ENCODE assay signal across 8 cellular contexts in genomic region chr15:84142888-84143337, GRCh38.
DNase-seq lines count a peak whose midpoint lies in the region; ATAC-seq, FAIRE-seq and TF ChIP-seq lines count a peak whose summit lies in the region.

No MANE protein-coding gene starts in this region.

- H3K4ac ChIP-seq in IMR-90 (ENCODE audit: low read depth, low read length): no peak overlapping the region

- peak overlapping the region; percentile 82 for H2AFZ ChIP-seq in IMR-90 (replicated peaks; ENCODE audit: low read length, poor library complexity)

- no TSS peak for BruUV-seq in IMR-90 (replicated peaks; lab: Mats Ljungman, UMichigan)

- H3K36me3 ChIP-seq in ES-I3 (ENCODE audit: insufficient read depth, low read length) (no peaks in the 10 kb centered on the region), IMR-90 (ENCODE audit: control insufficient read depth, insufficient read depth, low read length) (no peaks in the 10 kb centered on the region), RWPE2 (ENCODE audit: low read depth) (no peaks in the 10 kb centered on the region)

- peak; percentile 76 for TF ChIP-seq RAD21 in IMR-90 (IDR thresholded peaks at IDR 0.05; ENCODE audit: low read length)

- no peaks in the 10 kb centered on the region for H3K9me1 ChIP-seq in IMR-90 (ENCODE audit: insufficient read depth, low read length)

- in situ Hi-C loops in IMR-90 (cut with MboI; ENCODE audit: low sequenced_read_pairs): no loop called here

- no peak overlapping the region for H2BK5ac ChIP-seq in IMR-90 (ENCODE audit: low read depth, low read length, poor library complexity, severe bottlenecking)

- FAIRE-seq in urothelium cell line (lab: Jason Lieb, UNC): peak; percentile 56

- DNase-seq in IMR-90 (peak; percentile 70), RWPE2 (ENCODE audit: low spot score) (peak; percentile 73), globus pallidus (ENCODE audit: low spot score) (peak; percentile 72), pons (ENCODE audit: low spot score) (peak; percentile 84), urothelium cell line (ENCODE audit: low spot score) (peak; percentile 80)
- peak; percentile 60 for DNase-seq in activated effector memory CD4-positive, alpha-beta T cell treated with Interleukin-2 at 50 U/mL for 16 hours

- intact Hi-C loops in IMR-90 (cut with micrococcal nuclease): loop anchor here (1.0 kb wide), 1 partner anchor 11 kb away; no protein-coding TSS in a partner anchor

- H3K27me3 ChIP-seq in IMR-90 (ENCODE audit: control insufficient read depth, insufficient read depth, low read length) (peaks cover 2% of the 10 kb centered on the region), RWPE2 (ENCODE audit: insufficient read depth, poor library complexity, severe bottlenecking) (no peaks in the 10 kb centered on the region)

- no CpG with 5 or more reads among the region's 7 CpGs for WGBS in IMR-90 (ENCODE audit: extremely low coverage in 2 of 2, insufficient read length in 1 of 2), 2 experiments

- POLR2A ChIA-PET in IMR-90 (lab: Charles Lee; ENCODE audit: unreplicated experiment): no interaction called here

- no peak overlapping the region for H2AK5ac ChIP-seq in IMR-90 (ENCODE audit: low read depth, low read length)

- H2BK15ac ChIP-seq in IMR-90 (ENCODE audit: low read depth, low read length): no peak overlapping the region

- H3K4me1 ChIP-seq in ES-I3 (ENCODE audit: insufficient read depth, low read length) (no peaks in the 10 kb centered on the region), IMR-90 (ENCODE audit: control insufficient read depth, insufficient read depth, low read length) (no peaks in the 10 kb centered on the region), RWPE2 (ENCODE audit: insufficient read depth, poor library complexity, severe bottlenecking) (no peaks in the 10 kb centered on the region)

- TF ChIP-seq CTCF in IMR-90 (conservative IDR thresholded peaks at IDR 0.05; ENCODE audit: low read depth, low read length): peak; percentile 78
- TF ChIP-seq CTCF in RWPE2 (IDR thresholded peaks at IDR 0.05; ENCODE audit: poor library complexity, severe bottlenecking): peak; percentile 96

- peak overlapping the region in 1 of 2 experiments; percentile 53; a peak in 1 of 4 replicates for H4K8ac ChIP-seq in IMR-90 (ENCODE audit: low read depth in 2 of 2, low read length in 2 of 2)

- H4K20me1 ChIP-seq in IMR-90 (ENCODE audit: insufficient read depth, low read length): no peaks in the 10 kb centered on the region

- H3K18ac ChIP-seq in IMR-90 (ENCODE audit: low read depth, low read length): no peak overlapping the region

- H3K27ac ChIP-seq in IMR-90 (ENCODE audit: insufficient read depth, low read length) (no peak overlapping the region), RWPE2 (ENCODE audit: poor library complexity, severe bottlenecking) (no peak overlapping the region)

- no peak overlapping the region for H2BK20ac ChIP-seq in IMR-90 (ENCODE audit: low read depth, low read length)

- H3K79me1 ChIP-seq in IMR-90 (ENCODE audit: low read depth in 1 of 2, low read length in 2 of 2): no peaks in the 10 kb centered on the region

- no peak overlapping the region for H3K4me3 ChIP-seq in IMR-90 (ENCODE audit: insufficient read depth, low read depth, low read length)
- no peak overlapping the region for H3K4me3 ChIP-seq in RWPE2 (ENCODE audit: severe bottlenecking)

- CTCF ChIA-PET in IMR-90 (lab: Yijun Ruan, JAX): no interaction called here

- dilution Hi-C loops in IMR-90 (cut with HindIII; ENCODE audit: low sequenced_read_pairs, unreplicated experiment): no loop called here

- peak overlapping the region; percentile 75 for H3K4me2 ChIP-seq in IMR-90 (ENCODE audit: low read depth, low read length)

- peak; percentile 91 for ATAC-seq in GM21717 (IDR thresholded peaks at IDR 0.05; ENCODE audit: unreplicated experiment)
- peak; percentile 100 for ATAC-seq in IMR-90 (ENCODE audit: low read depth)
- peak; percentile 99 for ATAC-seq in RWPE2 (ENCODE audit: low read depth)

- no peak for TF ChIP-seq POLR2A in IMR-90 (IDR thresholded peaks at IDR 0.05; ENCODE audit: low read depth, low read length)

- H3K14ac ChIP-seq in IMR-90 (replicated peaks; ENCODE audit: low read depth, low read length): no peak overlapping the region

- H3K9ac ChIP-seq in ES-I3 (ENCODE audit: low read depth, low read length): peak overlapping the region; percentile 37
- no peak overlapping the region for H3K9ac ChIP-seq in IMR-90 (ENCODE audit: low read depth, low read length)

- no peak overlapping the region for H3K56ac ChIP-seq in IMR-90 (ENCODE audit: extremely low read depth, insufficient read depth, low read length)

- peak overlapping the region; percentile 22 for H2AK9ac ChIP-seq in IMR-90 (replicated peaks; ENCODE audit: low read depth, low read length, poor library complexity)

- no peak overlapping the region for H4K5ac ChIP-seq in IMR-90 (ENCODE audit: low read depth, low read length)

- no peak overlapping the region for H4K91ac ChIP-seq in IMR-90 (ENCODE audit: insufficient read depth, low read depth, low read length)

- H2BK120ac ChIP-seq in IMR-90 (ENCODE audit: low read depth, low read length): no peak overlapping the region

- H3K9me3 ChIP-seq in ES-I3 (ENCODE audit: control insufficient read depth, insufficient read depth, low read length) (no peaks in the 10 kb centered on the region), IMR-90 (ENCODE audit: control insufficient read depth, insufficient read depth, low read length) (no peaks in the 10 kb centered on the region), RWPE2 (ENCODE audit: severe bottlenecking) (no peaks in the 10 kb centered on the region)

- H3K23ac ChIP-seq in IMR-90 (ENCODE audit: low read depth, low read length): no peak overlapping the region

TF ChIP-seq in IMR-90, 13 proteins besides CTCF, POLR2A, EP300 and RAD21:
- TF ChIP-seq CEBPB (IDR thresholded peaks at IDR 0.05; ENCODE audit: low read depth, low read length) (peak; percentile 65), SMC3 (IDR thresholded peaks at IDR 0.05; ENCODE audit: low read depth, low read length) (peak; percentile 67), CHD1 (IDR thresholded peaks at IDR 0.05; ENCODE audit: low read depth, low read length) (no peak)
